Comparison of ENCODE assay signal across 1 cellular context in the genomic region with DNA sequence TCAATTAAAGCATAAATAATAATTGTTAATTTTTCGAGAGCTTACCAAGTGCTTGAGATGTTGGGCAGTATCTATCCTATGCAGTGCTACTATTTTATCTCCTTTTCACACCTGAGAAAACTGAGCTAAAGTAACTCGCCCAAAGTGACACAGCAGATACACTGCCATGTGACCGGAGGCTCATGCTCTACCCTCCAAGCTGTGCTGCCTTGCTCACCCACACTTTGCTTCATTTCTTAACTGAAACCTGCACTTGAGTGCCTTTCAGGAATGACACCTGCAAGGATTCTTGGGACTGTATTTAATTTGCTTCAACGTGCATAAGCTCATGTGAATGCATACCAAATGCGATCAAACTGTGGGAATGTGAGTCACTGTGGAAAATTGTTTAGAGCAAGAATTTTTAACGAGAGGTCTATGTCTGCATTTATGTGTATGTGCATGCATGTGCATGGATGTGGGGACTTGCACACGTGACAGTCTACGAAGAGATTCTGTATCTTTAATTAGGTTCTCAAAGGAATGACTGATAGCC.
TF ChIP-seq lines count a peak whose summit lies in the region.

No MANE protein-coding gene starts in this region.

TF ChIP-seq in GM23338, 12 proteins besides CTCF, POLR2A, EP300 and RAD21 (continued from another document):
- TF ChIP-seq, protein P1, sequence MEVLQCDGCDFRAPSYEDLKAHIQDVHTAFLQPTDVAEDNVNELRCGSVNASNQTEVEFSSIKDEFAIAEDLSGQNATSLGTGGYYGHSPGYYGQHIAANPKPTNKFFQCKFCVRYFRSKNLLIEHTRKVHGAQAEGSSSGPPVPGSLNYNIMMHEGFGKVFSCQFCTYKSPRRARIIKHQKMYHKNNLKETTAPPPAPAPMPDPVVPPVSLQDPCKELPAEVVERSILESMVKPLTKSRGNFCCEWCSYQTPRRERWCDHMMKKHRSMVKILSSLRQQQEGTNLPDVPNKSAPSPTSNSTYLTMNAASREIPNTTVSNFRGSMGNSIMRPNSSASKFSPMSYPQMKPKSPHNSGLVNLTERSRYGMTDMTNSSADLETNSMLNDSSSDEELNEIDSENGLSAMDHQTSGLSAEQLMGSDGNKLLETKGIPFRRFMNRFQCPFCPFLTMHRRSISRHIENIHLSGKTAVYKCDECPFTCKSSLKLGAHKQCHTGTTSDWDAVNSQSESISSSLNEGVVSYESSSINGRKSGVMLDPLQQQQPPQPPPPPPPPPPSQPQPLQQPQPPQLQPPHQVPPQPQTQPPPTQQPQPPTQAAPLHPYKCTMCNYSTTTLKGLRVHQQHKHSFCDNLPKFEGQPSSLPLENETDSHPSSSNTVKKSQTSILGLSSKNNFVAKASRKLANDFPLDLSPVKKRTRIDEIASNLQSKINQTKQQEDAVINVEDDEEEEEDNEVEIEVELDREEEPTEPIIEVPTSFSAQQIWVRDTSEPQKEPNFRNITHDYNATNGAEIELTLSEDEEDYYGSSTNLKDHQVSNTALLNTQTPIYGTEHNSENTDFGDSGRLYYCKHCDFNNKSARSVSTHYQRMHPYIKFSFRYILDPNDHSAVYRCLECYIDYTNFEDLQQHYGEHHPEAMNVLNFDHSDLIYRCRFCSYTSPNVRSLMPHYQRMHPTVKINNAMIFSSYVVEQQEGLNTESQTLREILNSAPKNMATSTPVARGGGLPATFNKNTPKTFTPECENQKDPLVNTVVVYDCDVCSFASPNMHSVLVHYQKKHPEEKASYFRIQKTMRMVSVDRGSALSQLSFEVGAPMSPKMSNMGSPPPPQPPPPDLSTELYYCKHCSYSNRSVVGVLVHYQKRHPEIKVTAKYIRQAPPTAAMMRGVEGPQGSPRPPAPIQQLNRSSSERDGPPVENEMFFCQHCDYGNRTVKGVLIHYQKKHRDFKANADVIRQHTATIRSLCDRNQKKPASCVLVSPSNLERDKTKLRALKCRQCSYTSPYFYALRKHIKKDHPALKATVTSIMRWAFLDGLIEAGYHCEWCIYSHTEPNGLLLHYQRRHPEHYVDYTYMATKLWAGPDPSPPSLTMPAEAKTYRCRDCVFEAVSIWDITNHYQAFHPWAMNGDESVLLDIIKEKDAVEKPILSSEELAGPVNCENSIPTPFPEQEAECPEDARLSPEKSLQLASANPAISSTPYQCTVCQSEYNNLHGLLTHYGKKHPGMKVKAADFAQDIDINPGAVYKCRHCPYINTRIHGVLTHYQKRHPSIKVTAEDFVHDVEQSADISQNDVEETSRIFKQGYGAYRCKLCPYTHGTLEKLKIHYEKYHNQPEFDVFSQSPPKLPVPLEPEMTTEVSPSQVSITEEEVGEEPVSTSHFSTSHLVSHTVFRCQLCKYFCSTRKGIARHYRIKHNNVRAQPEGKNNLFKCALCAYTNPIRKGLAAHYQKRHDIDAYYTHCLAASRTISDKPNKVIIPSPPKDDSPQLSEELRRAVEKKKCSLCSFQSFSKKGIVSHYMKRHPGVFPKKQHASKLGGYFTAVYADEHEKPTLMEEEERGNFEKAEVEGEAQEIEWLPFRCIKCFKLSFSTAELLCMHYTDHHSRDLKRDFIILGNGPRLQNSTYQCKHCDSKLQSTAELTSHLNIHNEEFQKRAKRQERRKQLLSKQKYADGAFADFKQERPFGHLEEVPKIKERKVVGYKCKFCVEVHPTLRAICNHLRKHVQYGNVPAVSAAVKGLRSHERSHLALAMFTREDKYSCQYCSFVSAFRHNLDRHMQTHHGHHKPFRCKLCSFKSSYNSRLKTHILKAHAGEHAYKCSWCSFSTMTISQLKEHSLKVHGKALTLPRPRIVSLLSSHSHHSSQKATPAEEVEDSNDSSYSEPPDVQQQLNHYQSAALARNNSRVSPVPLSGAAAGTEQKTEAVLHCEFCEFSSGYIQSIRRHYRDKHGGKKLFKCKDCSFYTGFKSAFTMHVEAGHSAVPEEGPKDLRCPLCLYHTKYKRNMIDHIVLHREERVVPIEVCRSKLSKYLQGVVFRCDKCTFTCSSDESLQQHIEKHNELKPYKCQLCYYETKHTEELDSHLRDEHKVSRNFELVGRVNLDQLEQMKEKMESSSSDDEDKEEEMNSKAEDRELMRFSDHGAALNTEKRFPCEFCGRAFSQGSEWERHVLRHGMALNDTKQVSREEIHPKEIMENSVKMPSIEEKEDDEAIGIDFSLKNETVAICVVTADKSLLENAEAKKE (CRISPR knock-in tag; IDR thresholded peaks at IDR 0.05), result no peak
- no peak for TF ChIP-seq ZNF331 (CRISPR knock-in tag; IDR thresholded peaks at IDR 0.05; ENCODE audit: low read depth)
